ENCODE assay signal across 17 cellular contexts in genomic region chr10:17905491-17905890, GRCh38.
DNase-seq lines count a peak whose midpoint lies in the region; ATAC-seq and TF ChIP-seq lines count a peak whose summit lies in the region.
"Had no signal": no experiment of that assay in that cellular context is flagged by ENCODE, and none has a peak within 500 bp of the region (broad histone marks: within the 10 kb centered on the region; RNA-seq: fewer than 3 reads in every experiment).

No MANE protein-coding gene starts in this region.

- no peak for ATAC-seq in GM21390 (IDR thresholded peaks at IDR 0.05; ENCODE audit: unreplicated experiment)
- ATAC-seq: K562, Panc1 had no signal

- H3K9me3 ChIP-seq in adipocyte (ENCODE audit: control insufficient read depth, low read length), result peaks cover 10% of the 10 kb centered on the region
- H3K9me3 ChIP-seq: BE2C had no signal

- H3K9ac ChIP-seq in adipocyte (ENCODE audit: low read length), result peak overlapping the region; percentile 83

- peak; percentile 55 for DNase-seq in HCEC 1CT
- DNase-seq in adipocyte (ENCODE audit: low read depth), result peak; percentile 38
- DNase-seq in fibroblast of mammary gland (ENCODE audit: low read depth), result peak; percentile 34
- no peak for DNase-seq in stimulated activated naive CD4-positive, alpha-beta T cell (lab: John Stamatoyannopoulos, UW)
- DNase-seq in cerebellar nuclear complex (lab: John Stamatoyannopoulos, UW), result no peak
- DNase-seq in OCI-M1 (lab: John Stamatoyannopoulos, UW), result no peak
- DNase-seq: BE2C; CD4-positive, alpha-beta T cell; NCI-H1048; NCI-H1436 treated with DMSO at 0.1 percent for 48 hours; NCI-H2081 treated with DMSO at 0.1 percent for 48 hours; NCI-H510A treated with DMSO at 0.1 percent for 48 hours; NCI-H82; Right ventricle myocardium superior had no signal

- no peaks in the 10 kb centered on the region for H3K36me3 ChIP-seq in adipocyte (ENCODE audit: control insufficient read depth, insufficient read depth, low read length, severe bottlenecking)
- H3K36me3 ChIP-seq: BE2C had no signal

- no peak for TF ChIP-seq CTCF in fibroblast of mammary gland (conservative IDR thresholded peaks at IDR 0.05; ENCODE audit: control insufficient read depth, insufficient read depth, low read depth, low read length)

- H3K27me3 ChIP-seq in adipocyte (replicated peaks; ENCODE audit: control insufficient read depth, insufficient read depth, low read length), result no peaks in the 10 kb centered on the region

- H3K4me3 ChIP-seq in adipocyte (ENCODE audit: low read length) (peak overlapping the region; percentile 57), fibroblast of mammary gland (ENCODE audit: control insufficient read depth, low read depth, low read length) (no peak overlapping the region)
- H3K4me3 ChIP-seq: K562 had no signal

- peaks cover 28% of the 10 kb centered on the region for H3K4me1 ChIP-seq in adipocyte (ENCODE audit: control insufficient read depth, insufficient read depth, low read length)

Comparison
In these comparisons a context has a peak if more than half of its experiments do, and no peak if none do; other contexts are left out.
1. DNase-seq: peak in HCEC 1CT (single experiment), adipocyte (single experiment) and fibroblast of mammary gland (single experiment); none in stimulated activated naive CD4-positive, alpha-beta T cell (0 of 6), cerebellar nuclear complex (0 of 2) and OCI-M1 (single experiment).